8 cellular contexts compared by ENCODE assay signal in the genomic region with DNA sequence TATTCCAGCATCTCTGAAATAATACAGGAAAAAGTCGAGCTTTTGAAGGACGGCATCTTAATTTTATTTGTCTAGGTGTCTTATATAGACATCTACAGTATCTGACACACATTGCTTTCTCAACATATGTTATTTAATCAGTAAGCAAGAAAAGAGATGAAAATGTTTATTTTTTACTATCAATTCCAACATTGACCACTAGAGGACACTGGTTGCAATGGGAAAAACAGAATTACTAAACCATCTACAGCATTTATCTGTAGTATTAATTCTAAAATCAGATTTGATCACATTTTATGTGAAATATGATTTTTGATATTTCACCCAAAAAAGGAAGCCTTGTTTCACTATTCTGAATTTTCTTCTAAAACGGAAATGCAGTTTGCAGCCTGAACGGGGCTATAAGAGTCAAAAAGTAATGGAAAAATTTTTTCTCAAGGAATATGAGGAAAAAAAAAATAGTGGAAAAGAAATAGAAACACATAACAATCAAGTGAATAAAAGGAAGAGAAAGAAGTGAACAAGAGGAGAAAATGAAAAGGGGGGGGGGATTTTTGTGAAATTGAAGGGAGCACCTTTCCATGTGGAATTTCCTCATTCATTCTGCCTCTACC.
A peak's percentile ranks its signal among the peaks of the same experiment; 100 is the strongest.
DNase-seq lines count a peak whose midpoint lies in the region; ATAC-seq and TF ChIP-seq lines count a peak whose summit lies in the region.

No MANE protein-coding gene starts in this region.

- H3K4me3 ChIP-seq in HCT116 (replicated peaks in 1 of 2; ENCODE audit: low read depth in 1 of 2, low read length in 2 of 2) (no peak overlapping the region), ascending aorta (no peak overlapping the region), right lobe of liver (no peak overlapping the region)

- no TSS peak for BruUV-seq in HCT116 (replicated peaks; lab: Mats Ljungman, UMichigan)

- peaks cover 0 to 8% of the 10 kb centered on the region in 2 experiments; a peak in 2 of 4 replicates for H3K4me1 ChIP-seq in HCT116 (ENCODE audit: control insufficient read depth in 1 of 2, insufficient read depth in 2 of 2, low read length in 2 of 2)
- H3K4me1 ChIP-seq in ascending aorta: no peaks in the 10 kb centered on the region
- no peaks in the 10 kb centered on the region for H3K4me1 ChIP-seq in right lobe of liver

- DNase-seq in HCT116 (ENCODE audit: low read depth, low spot score) (no peak), ascending aorta (ENCODE audit: low spot score in 2 of 2) (no peak), right lobe of liver (no peak), NCI-H748 treated with DMSO at 0.1 percent for 48 hours (lab: John Stamatoyannopoulos, UW) (no peak), iPS-NIHi11 (ENCODE audit: low spot score) (no peak)
- DNase-seq in activated CD4-positive, alpha-beta T cell treated with anti-CD3 and anti-CD28 coated beads for 1 hour: no peak

- no peak overlapping the region for H3K27ac ChIP-seq in C4-2B
- H3K27ac ChIP-seq in HCT116 (ENCODE audit: low read depth, low read length): no peak overlapping the region
- no peak overlapping the region for H3K27ac ChIP-seq in ascending aorta
- H3K27ac ChIP-seq in right lobe of liver: no peak overlapping the region

- H3K36me3 ChIP-seq in HCT116 (ENCODE audit: control insufficient read depth in 1 of 2, insufficient read depth in 2 of 2, low read length in 2 of 2) (no peaks in the 10 kb centered on the region), ascending aorta (no peaks in the 10 kb centered on the region), right lobe of liver (no peaks in the 10 kb centered on the region)

- POLR2A ChIA-PET in HCT116 (lab: Charles Lee): no interaction called here

- TF ChIP-seq POLR2A in HCT116 (IDR thresholded peaks at IDR 0.05; ENCODE audit: borderline replicate concordance, extremely low read depth, insufficient read depth, insufficient read length) (no peak), right lobe of liver (IDR thresholded peaks at IDR 0.05) (no peak)

- no peaks in the 10 kb centered on the region for H3K79me2 ChIP-seq in HCT116 (ENCODE audit: insufficient read depth, low read length)

- no peaks in the 10 kb centered on the region for H3K27me3 ChIP-seq in HCT116 (ENCODE audit: insufficient read depth, low read length)
- no peaks in the 10 kb centered on the region for H3K27me3 ChIP-seq in ascending aorta
- H3K27me3 ChIP-seq in right lobe of liver: no peaks in the 10 kb centered on the region

- H3K4me2 ChIP-seq in HCT116 (ENCODE audit: low read length): no peak overlapping the region

- TF ChIP-seq RAD21 in HCT116 (IDR thresholded peaks at IDR 0.05; ENCODE audit: low read depth): peak; percentile 52

- 23% methylated on average over 4 of the region's 4 CpGs for WGBS in right lobe of liver (ENCODE audit: insufficient coverage, low coverage, low lambda C conversion rate, missing lambda C conversion rate)

- TF ChIP-seq CTCF in C4-2B (conservative IDR thresholded peaks at IDR 0.05) (peak; percentile 95), HCT116 (IDR thresholded peaks at IDR 0.05 in 2 of 3, conservative IDR thresholded peaks at IDR 0.05 in 1 of 3; ENCODE audit: borderline replicate concordance in 1 of 3, insufficient read depth in 1 of 3, low read depth in 2 of 3, low read length in 2 of 3) (peak; percentile 52 to 91 (median 67); a peak in 5 of 6 replicates), ascending aorta (IDR thresholded peaks at IDR 0.05) (peak; percentile 59 to 84 (median 83)), right lobe of liver (IDR thresholded peaks at IDR 0.05) (peak; percentile 78 to 93 (median 86))

- no peak overlapping the region for H3K9ac ChIP-seq in HCT116 (ENCODE audit: low read length)

- H4K20me1 ChIP-seq in HCT116 (ENCODE audit: insufficient read depth): no peaks in the 10 kb centered on the region

- RAD21 ChIA-PET in HCT116 (lab: Charles Lee; ENCODE audit: low non-redundant PET in 1 of 2, low total read pairs in 2 of 2, uncharacterized antibody in 2 of 2, unreplicated experiment in 2 of 2): no interaction called here

- H2AFZ ChIP-seq in HCT116 (ENCODE audit: low read depth, low read length, poor library complexity, severe bottlenecking): no peak overlapping the region

- intact Hi-C loops in HCT116 (cut with micrococcal nuclease): loop anchor here (10.0 kb wide), 3 partner anchors 48 to 232 kb away; partner anchors contain the start of gene C9orf40
- intact Hi-C loops in ascending aorta (cut with DNase I): loop anchor here (10.0 kb wide), 1 partner anchor 48 kb away; no protein-coding TSS in a partner anchor
- intact Hi-C loops in right lobe of liver (cut with DNase I): no loop called here

- no peaks in the 10 kb centered on the region for H3K9me2 ChIP-seq in HCT116 (ENCODE audit: insufficient read depth)

- ATAC-seq in HCT116: no peak
- peak in 3 of 4 donors; percentile 58 to 67 (median 59) for ATAC-seq in right lobe of liver
- no peak for ATAC-seq in HG03039 (IDR thresholded peaks at IDR 0.05; ENCODE audit: unreplicated experiment)

- H3K9me3 ChIP-seq in HCT116 (ENCODE audit: control insufficient read depth in 1 of 2, insufficient read depth in 1 of 2, low read depth in 1 of 2, low read length in 2 of 2) (no peaks in the 10 kb centered on the region), ascending aorta (no peaks in the 10 kb centered on the region), right lobe of liver (no peaks in the 10 kb centered on the region)

- CTCF ChIA-PET in HCT116 (lab: Charles Lee): interaction anchor here (1.5 kb wide), 1 partner anchor 413 kb away, joined by 4 read pairs; no protein-coding TSS in a partner anchor

TF ChIP-seq in HCT116, 20 proteins besides CTCF, POLR2A, EP300 and RAD21:
- no peak for TF ChIP-seq YY1 (IDR thresholded peaks at IDR 0.05; ENCODE audit: extremely low read depth, insufficient replicate concordance, low read depth, low read length)
- TF ChIP-seq, protein P1, sequence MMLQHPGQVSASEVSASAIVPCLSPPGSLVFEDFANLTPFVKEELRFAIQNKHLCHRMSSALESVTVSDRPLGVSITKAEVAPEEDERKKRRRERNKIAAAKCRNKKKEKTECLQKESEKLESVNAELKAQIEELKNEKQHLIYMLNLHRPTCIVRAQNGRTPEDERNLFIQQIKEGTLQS (IDR thresholded peaks at IDR 0.05): no peak
- no peak for TF ChIP-seq ZNF274 (IDR thresholded peaks at IDR 0.05; ENCODE audit: low read depth, low read length)
- TF ChIP-seq SRF (IDR thresholded peaks at IDR 0.05; ENCODE audit: low read depth): no peak
- TF ChIP-seq, protein P2, sequence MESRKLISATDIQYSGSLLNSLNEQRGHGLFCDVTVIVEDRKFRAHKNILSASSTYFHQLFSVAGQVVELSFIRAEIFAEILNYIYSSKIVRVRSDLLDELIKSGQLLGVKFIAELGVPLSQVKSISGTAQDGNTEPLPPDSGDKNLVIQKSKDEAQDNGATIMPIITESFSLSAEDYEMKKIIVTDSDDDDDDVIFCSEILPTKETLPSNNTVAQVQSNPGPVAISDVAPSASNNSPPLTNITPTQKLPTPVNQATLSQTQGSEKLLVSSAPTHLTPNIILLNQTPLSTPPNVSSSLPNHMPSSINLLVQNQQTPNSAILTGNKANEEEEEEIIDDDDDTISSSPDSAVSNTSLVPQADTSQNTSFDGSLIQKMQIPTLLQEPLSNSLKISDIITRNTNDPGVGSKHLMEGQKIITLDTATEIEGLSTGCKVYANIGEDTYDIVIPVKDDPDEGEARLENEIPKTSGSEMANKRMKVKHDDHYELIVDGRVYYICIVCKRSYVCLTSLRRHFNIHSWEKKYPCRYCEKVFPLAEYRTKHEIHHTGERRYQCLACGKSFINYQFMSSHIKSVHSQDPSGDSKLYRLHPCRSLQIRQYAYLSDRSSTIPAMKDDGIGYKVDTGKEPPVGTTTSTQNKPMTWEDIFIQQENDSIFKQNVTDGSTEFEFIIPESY (IDR thresholded peaks at IDR 0.05; ENCODE audit: extremely low read depth, insufficient replicate concordance, low read length): no peak
- no peak for TF ChIP-seq SIN3A (IDR thresholded peaks at IDR 0.05; ENCODE audit: low read depth)

Comparison
In these comparisons a context has a peak if more than half of its experiments do, and no peak if none do; other contexts are left out.
1. ATAC-seq: peak in right lobe of liver (3 of 4); none in HCT116 (single experiment) and HG03039 (single experiment).
2. intact Hi-C loops: an anchor here in HCT116 (10.0 kb wide) and ascending aorta (10.0 kb wide); none called in right lobe of liver.
3. Peak in every context shown above with its lines, with median percentiles within 50 percentile points of each other: CTCF ChIP-seq.